In the genomic region with DNA sequence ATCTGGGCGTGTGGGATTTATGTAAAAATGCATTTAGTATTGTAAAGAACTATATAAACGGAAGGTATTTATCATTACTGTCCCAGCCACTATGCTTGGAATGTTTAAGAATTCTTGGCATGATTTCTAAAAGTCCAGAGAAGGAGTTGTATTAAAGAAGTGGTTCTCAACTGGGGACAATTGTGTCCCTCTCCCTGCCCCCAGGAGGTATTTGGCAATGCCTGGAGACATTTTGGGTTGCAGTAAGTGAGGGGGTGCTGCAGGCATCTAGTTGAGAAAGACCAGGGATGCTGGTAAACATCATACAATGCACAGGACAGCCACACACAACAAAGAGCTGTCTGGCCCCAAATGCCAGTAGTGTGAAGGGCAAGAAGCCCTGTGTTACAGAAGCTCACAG, we compare ENCODE assay signal across 17 cellular contexts. TPM values are rescaled to one million over a fixed set of nuclear protein-coding genes. Genes with fewer than 3 reads are reported as not detected.
A peak's percentile ranks its signal among the peaks of the same experiment; 100 is the strongest.
DNase-seq lines count a peak whose midpoint lies in the region; ATAC-seq and TF ChIP-seq lines count a peak whose summit lies in the region.
"Had no signal": no experiment of that assay in that cellular context is flagged by ENCODE, and none has a peak within 500 bp of the region (broad histone marks: within the 10 kb centered on the region; RNA-seq: fewer than 3 reads in every experiment).

No MANE protein-coding gene starts in this region.

- peak overlapping the region; percentile 57 for H3K27ac ChIP-seq in 22Rv1
- H3K27ac ChIP-seq in RWPE1: no peak overlapping the region
- H3K27ac ChIP-seq: KMS-11 had no signal

- H3K27me3 Mint-ChIP-seq in activated naive CD8-positive, alpha-beta T cell treated with anti-CD3 and anti-CD28 coated beads for 36 hours: no peaks in the 10 kb centered on the region
- H3K27me3 Mint-ChIP-seq in naive B cell: no peaks in the 10 kb centered on the region
- H3K27me3 Mint-ChIP-seq: type B pancreatic cell had no signal

- peaks cover 32% of the 10 kb centered on the region for H3K4me1 Mint-ChIP-seq in activated naive CD8-positive, alpha-beta T cell treated with anti-CD3 and anti-CD28 coated beads for 36 hours
- peaks cover 22 to 42% (median 36%) of the 10 kb centered on the region in 3 donors for H3K4me1 Mint-ChIP-seq in naive B cell

- H3K9me3 Mint-ChIP-seq in activated naive CD8-positive, alpha-beta T cell treated with anti-CD3 and anti-CD28 coated beads for 36 hours: no peaks in the 10 kb centered on the region
- H3K9me3 Mint-ChIP-seq in naive B cell: no peaks in the 10 kb centered on the region
- H3K9me3 Mint-ChIP-seq: immature natural killer cell, type B pancreatic cell had no signal

- H3K36me3 Mint-ChIP-seq in activated naive CD8-positive, alpha-beta T cell treated with anti-CD3 and anti-CD28 coated beads for 36 hours: peaks cover 34% of the 10 kb centered on the region
- H3K36me3 Mint-ChIP-seq in naive B cell: peaks cover 3 to 5% of the 10 kb centered on the region in 2 donors
- H3K36me3 Mint-ChIP-seq: immature natural killer cell had no signal

- CTCF ChIA-PET in RWPE1 (lab: Yijun Ruan, JAX): no interaction called here

- peak overlapping the region; percentile 4 for H3K4me3 Mint-ChIP-seq in activated naive CD8-positive, alpha-beta T cell treated with anti-CD3 and anti-CD28 coated beads for 36 hours
- peak overlapping the region in 4 of 8 donors; percentile 2 to 65 (median 40) for H3K4me3 Mint-ChIP-seq in naive B cell
- H3K4me3 Mint-ChIP-seq: type B pancreatic cell had no signal

- in situ Hi-C loops in G401 (cut with HindIII; ENCODE audit: low sequenced_read_pairs): no loop called here

- TF ChIP-seq CTCF in 22Rv1 (IDR thresholded peaks at IDR 0.05): no peak
- no peak for TF ChIP-seq CTCF in RWPE1 (conservative IDR thresholded peaks at IDR 0.05; ENCODE audit: low read depth)

- POLR2A ChIA-PET in RWPE1 (lab: Yijun Ruan, JAX; ENCODE audit: low non-redundant PET): interaction anchor here (0.8 kb wide), 1 partner anchor 110 kb away, joined by 4 read pairs; no protein-coding TSS in a partner anchor

- DNase-seq in EH (ENCODE audit: low read depth) (peak; percentile 39), naive B cell (no peak), DMS 273 treated with DMSO at 0.1 percent for 48 hours (lab: John Stamatoyannopoulos, UW) (no peak), NCI-H1092 (lab: John Stamatoyannopoulos, UW) (no peak), RWPE1 (ENCODE audit: low spot score) (no peak), G401 (ENCODE audit: low spot score) (no peak)
- DNase-seq in activated naive CD8-positive, alpha-beta T cell treated with anti-CD3 and anti-CD28 coated beads for 36 hours: no peak
- DNase-seq: activated CD4-positive, alpha-beta T cell treated with anti-CD3 and anti-CD28 coated beads, Interleukin-2, amount 50 U/mL, for 1 hour; AML-193; DND-41; mucosa of descending colon; NCI-H510A; T-helper 9 cell had no signal

- no peak for ATAC-seq in naive B cell (ENCODE audit: low read depth in 2 of 2)
- ATAC-seq: mucosa of descending colon had no signal

- peak overlapping the region; percentile 30 for H3K27ac Mint-ChIP-seq in activated naive CD8-positive, alpha-beta T cell treated with anti-CD3 and anti-CD28 coated beads for 36 hours
- peak overlapping the region in 5 of 6 donors; percentile 13 to 84 (median 74) for H3K27ac Mint-ChIP-seq in naive B cell
- H3K27ac Mint-ChIP-seq: type B pancreatic cell had no signal

RNA-seq across cellular contexts. Expression of gene SLC38A1, which starts 7.2 kb away (rescaled TPM):
- 100 to 1,000 TPM; 255 to 260 TPM for total RNA-seq in activated naive CD8-positive, alpha-beta T cell treated with anti-CD3 and anti-CD28 coated beads for 36 hours
- polyA plus RNA-seq in naive B cell (ENCODE audit: low read depth in 6 of 6): 100 to 1,000 TPM; 282 to 432 (median 343) TPM
- total RNA-seq in G401 (2014; rRNA removed; shearing (Covaris generic)): 45.7 and 61.6 TPM in 2 replicates
